In genomic region chr7:10953078-10953750, GRCh38 we compare ENCODE assay signal across 8 cellular contexts. TPM values are rescaled to one million over a fixed set of nuclear protein-coding genes. Genes with fewer than 3 reads are reported as not detected.
A peak's percentile ranks its signal among the peaks of the same experiment; 100 is the strongest.
DNase-seq lines count a peak whose midpoint lies in the region; ATAC-seq and TF ChIP-seq lines count a peak whose summit lies in the region.
"Not testable (repeated sequence)": the region's sequence is repeated elsewhere in the genome, so short reads cannot be mapped to it uniquely, and the experiment has no call there.

No MANE protein-coding gene starts in this region.

- H3K36me3 ChIP-seq in KMS-11 (ENCODE audit: insufficient read depth); left lung: not testable (repeated sequence)

- peak overlapping the region; percentile 21; the same call in 1 of the 2 replicates for H2AFZ ChIP-seq in KMS-11 (ENCODE audit: low read depth)

- peak overlapping the region; percentile 92 for H3K4me2 ChIP-seq in KMS-11

- not testable (repeated sequence) for H3K9ac ChIP-seq in KMS-11

- H3K9me3 ChIP-seq in left lung, result not testable (repeated sequence)

- TF ChIP-seq CTCF in KMS-11 (conservative IDR thresholded peaks at IDR 0.05; ENCODE audit: low read depth, low read length); left lung (IDR thresholded peaks at IDR 0.05): not testable (repeated sequence)

- not testable (repeated sequence) for H4K20me1 ChIP-seq in KMS-11 (ENCODE audit: insufficient read depth)

- H3K4me1 ChIP-seq in KMS-11 (ENCODE audit: low read depth, poor library complexity, severe bottlenecking), result peaks cover 34% of the 10 kb centered on the region
- not testable (repeated sequence) for H3K4me1 ChIP-seq in left lung

- H3K79me2 ChIP-seq in KMS-11 (ENCODE audit: insufficient read depth, low read depth), result not testable (repeated sequence)

- intact Hi-C loops in left lung (cut with DNase I), result not testable (repeated sequence)

- H3K27ac ChIP-seq in KMS-11, result peak overlapping the region; percentile 38
- not testable (repeated sequence) for H3K27ac ChIP-seq in left lung

- H3K4me3 ChIP-seq in KMS-11 (IDR thresholded peaks at IDR 0.05; ENCODE audit: insufficient read depth, low read depth, low read length); left lung: not testable (repeated sequence)

- peak; percentile 53 for ATAC-seq in GM18511 (IDR thresholded peaks at IDR 0.05; ENCODE audit: unreplicated experiment)
- ATAC-seq in GM18909 (IDR thresholded peaks at IDR 0.05; ENCODE audit: poor library complexity, unreplicated experiment), result peak; percentile 40
- ATAC-seq in GM21447 (IDR thresholded peaks at IDR 0.05; ENCODE audit: unreplicated experiment), result peak; percentile 52
- peak; percentile 45 for ATAC-seq in HG02763 (IDR thresholded peaks at IDR 0.05; ENCODE audit: unreplicated experiment)
- ATAC-seq in HG02938 (IDR thresholded peaks at IDR 0.05; ENCODE audit: unreplicated experiment), result peak; percentile 50
- ATAC-seq in left lung, result peak; percentile 24

- H3K27me3 ChIP-seq in KMS-11 (ENCODE audit: insufficient read depth, low read depth); left lung: not testable (repeated sequence)

- DNase-seq in NCI-H526 treated with DMSO at 0.1 percent for 48 hours (lab: John Stamatoyannopoulos, UW), result peak; percentile 23
- not testable (repeated sequence) for DNase-seq in left lung

RNA-seq across cellular contexts. Expression of gene PHF14, which starts 20.5 kb away (rescaled TPM):
- 10 to 100 TPM; 27.5 to 30.2 TPM for total RNA-seq in left lung
